In the genomic region with DNA sequence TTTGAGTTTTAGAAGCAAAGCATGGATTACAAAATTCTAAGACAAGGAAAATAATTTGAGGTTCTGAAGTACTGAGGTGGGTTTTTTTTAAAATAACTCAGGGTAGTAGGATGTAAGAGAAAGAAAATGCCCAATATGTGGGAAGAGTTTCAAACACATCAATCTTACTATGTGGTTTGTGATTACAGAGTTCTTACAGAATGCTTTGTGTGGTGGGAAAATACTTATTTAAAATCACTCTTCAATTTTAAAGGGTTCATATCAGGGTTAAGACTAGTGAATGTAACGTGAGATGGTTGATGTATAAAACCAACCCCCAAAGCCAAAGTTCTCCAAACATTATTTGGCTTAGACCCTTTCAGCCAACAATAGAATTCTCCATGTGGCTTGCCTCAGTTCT, we compare ENCODE assay signal across 16 cellular contexts.
"Had no signal": no experiment of that assay in that cellular context is flagged by ENCODE, and none has a peak within 500 bp of the region (broad histone marks: within the 10 kb centered on the region; RNA-seq: fewer than 3 reads in every experiment).

No MANE protein-coding gene starts in this region.

- H3K27ac ChIP-seq: esophagus muscularis mucosa, foreskin keratinocyte, left ventricle myocardium inferior, neural progenitor cell, pancreas, upper lobe of right lung, VCaP had no signal

- H3K36me3 Mint-ChIP-seq: neural progenitor cell had no signal

- H3K9ac ChIP-seq: neural progenitor cell had no signal

- H3K4me1 Mint-ChIP-seq: neural progenitor cell had no signal

- H3K27me3 Mint-ChIP-seq: activated CD4-positive, alpha-beta memory T cell treated with anti-CD3 and anti-CD28 coated beads for 36 hours; activated naive CD4-positive, alpha-beta T cell treated with anti-CD3 and anti-CD28 coated beads, Interleukin-2, amount 10 ng/mL, durations not matched to agents 7 days and 5 days; activated T-helper 17 cell treated with anti-CD3 and anti-CD28 coated beads, Interleukin-2, amount 50 U/mL, for 72 hours; stimulated activated naive CD8-positive, alpha-beta T cell treated with anti-CD3 and anti-CD28 coated beads, Interleukin-15, Interleukin-2, amounts not matched to agents 100 ng/mL and 50 ng/mL, for 24 hours had no signal

- H3K4me3 Mint-ChIP-seq: activated CD4-positive, alpha-beta memory T cell treated with anti-CD3 and anti-CD28 coated beads for 36 hours; activated naive CD4-positive, alpha-beta T cell treated with anti-CD3 and anti-CD28 coated beads, Interleukin-2, amount 10 ng/mL, durations not matched to agents 7 days and 5 days; activated T-helper 17 cell treated with anti-CD3 and anti-CD28 coated beads, Interleukin-2, amount 50 U/mL, for 72 hours; neural progenitor cell; stimulated activated naive CD8-positive, alpha-beta T cell treated with anti-CD3 and anti-CD28 coated beads, Interleukin-15, Interleukin-2, amounts not matched to agents 100 ng/mL and 50 ng/mL, for 24 hours had no signal

- H3K4me3 ChIP-seq: esophagus muscularis mucosa, left ventricle myocardium inferior, neural progenitor cell, pancreas, upper lobe of right lung had no signal

- DNase-seq: activated CD4-positive, alpha-beta memory T cell treated with anti-CD3 and anti-CD28 coated beads for 36 hours; activated CD8-positive, alpha-beta memory T cell treated with anti-CD3 and anti-CD28 coated beads, Interleukin-2, amount 50 U/mL, for 4 hours; activated naive CD4-positive, alpha-beta T cell treated with anti-CD3 and anti-CD28 coated beads, Interleukin-2, amount 10 ng/mL, durations not matched to agents 7 days and 5 days; foreskin keratinocyte; head of caudate nucleus; islet precursor cell; left ventricle myocardium inferior; mesenchymal stem cell; pancreas; stimulated activated CD4-positive, alpha-beta T cell treated with anti-CD3 and anti-CD28 coated beads, Interleukin-12 subunit alpha, Interleukin-12 subunit beta, amount 100 ng/mL, for 4 hours; upper lobe of right lung had no signal

- ATAC-seq: activated T-helper 17 cell treated with anti-CD3 and anti-CD28 coated beads, Interleukin-2, amount 50 U/mL, for 72 hours; foreskin keratinocyte; pancreas; upper lobe of right lung had no signal

- H3K36me3 ChIP-seq: esophagus muscularis mucosa, left ventricle myocardium inferior, neural progenitor cell, pancreas, upper lobe of right lung had no signal

- H3K27ac Mint-ChIP-seq: activated CD4-positive, alpha-beta memory T cell treated with anti-CD3 and anti-CD28 coated beads for 36 hours; activated naive CD4-positive, alpha-beta T cell treated with anti-CD3 and anti-CD28 coated beads, Interleukin-2, amount 10 ng/mL, durations not matched to agents 7 days and 5 days; activated T-helper 17 cell treated with anti-CD3 and anti-CD28 coated beads, Interleukin-2, amount 50 U/mL, for 72 hours; neural progenitor cell; stimulated activated naive CD8-positive, alpha-beta T cell treated with anti-CD3 and anti-CD28 coated beads, Interleukin-15, Interleukin-2, amounts not matched to agents 100 ng/mL and 50 ng/mL, for 24 hours had no signal

- H3K27me3 ChIP-seq: esophagus muscularis mucosa, foreskin keratinocyte, neural progenitor cell, pancreas, upper lobe of right lung had no signal

- H3K4me1 ChIP-seq: foreskin keratinocyte, left ventricle myocardium inferior, neural progenitor cell, pancreas, upper lobe of right lung had no signal

- H3K4me2 ChIP-seq: neural progenitor cell had no signal

- H3K9me3 ChIP-seq: pancreas, upper lobe of right lung had no signal
